10 cellular contexts compared by ENCODE assay signal in the genomic region with DNA sequence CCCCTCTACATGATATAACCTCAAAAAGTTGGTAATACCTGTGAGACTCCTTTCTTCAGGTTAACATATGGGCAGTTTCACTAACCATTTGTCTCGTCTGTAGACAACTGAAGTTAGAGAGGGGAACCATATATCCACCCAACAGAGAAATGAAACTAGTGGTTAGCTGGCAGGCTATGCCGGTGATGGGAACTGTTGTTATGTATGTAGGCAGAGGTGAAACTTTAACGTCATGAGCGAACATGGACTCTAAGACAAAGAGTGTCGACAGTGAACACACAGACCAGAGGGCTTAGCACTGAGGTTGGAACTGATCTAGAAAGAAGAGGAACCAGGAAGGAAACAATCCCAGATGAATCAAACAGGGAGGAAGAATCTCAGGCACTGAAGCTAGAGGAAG.
A peak's percentile ranks its signal among the peaks of the same experiment; 100 is the strongest.
DNase-seq lines count a peak whose midpoint lies in the region; ATAC-seq and TF ChIP-seq lines count a peak whose summit lies in the region.
"Had no signal": no experiment of that assay in that cellular context is flagged by ENCODE, and none has a peak within 500 bp of the region (broad histone marks: within the 10 kb centered on the region; RNA-seq: fewer than 3 reads in every experiment).

No MANE protein-coding gene starts in this region.

- DNase-seq in activated naive CD4-positive, alpha-beta T cell treated with Interleukin-2 at 50 U/mL for 16 hours, result peak; percentile 48
- no peak for DNase-seq in activated naive CD4-positive, alpha-beta T cell (lab: John Stamatoyannopoulos, UW)
- peak; percentile 37 for DNase-seq in OCI-LY7 (ENCODE audit: low spot score)
- peak in 1 of 2 donors; percentile 61 for DNase-seq in stimulated activated effector memory CD8-positive, alpha-beta T cell treated with anti-CD3 and anti-CD28 coated beads, Interleukin-12 subunit alpha, Interleukin-12 subunit beta, amount 100 ng/mL, for 72 hours (ENCODE audit: low spot score in 2 of 2)
- no peak for DNase-seq in kidney tubule cell (ENCODE audit: low spot score)
- DNase-seq in testis, result no peak
- DNase-seq in midbrain (lab: John Stamatoyannopoulos, UW), result no peak
- DNase-seq: AML-193 had no signal

- ATAC-seq in HG02852 (IDR thresholded peaks at IDR 0.05; ENCODE audit: unreplicated experiment), result peak; percentile 91
- ATAC-seq in stimulated activated effector memory CD8-positive, alpha-beta T cell treated with anti-CD3 and anti-CD28 coated beads, Interleukin-12 subunit alpha, Interleukin-12 subunit beta, amount 100 ng/mL, for 72 hours, result peak; percentile 93
- ATAC-seq: body of pancreas had no signal

- CTCF ChIA-PET in OCI-LY7 (lab: Charles Lee; ENCODE audit: unreplicated experiment), result no interaction called here

- H3K27me3 ChIP-seq in testis, result no peaks in the 10 kb centered on the region
- H3K27me3 ChIP-seq: body of pancreas had no signal

- H4K20me1 ChIP-seq in OCI-LY7 (ENCODE audit: insufficient read depth, low read length), result peaks cover 25% of the 10 kb centered on the region; the same call in 1 of the 2 replicates

- H3K4me2 ChIP-seq in OCI-LY7 (ENCODE audit: low read length), result peak overlapping the region; percentile 50

- peaks cover 40% of the 10 kb centered on the region for H3K4me1 ChIP-seq in OCI-LY7 (ENCODE audit: insufficient read depth, low read length, poor library complexity, severe bottlenecking)
- H3K4me1 ChIP-seq in testis, result peaks cover 8% of the 10 kb centered on the region
- H3K4me1 ChIP-seq: body of pancreas had no signal

- H2AFZ ChIP-seq in OCI-LY7 (ENCODE audit: low read length), result no peak overlapping the region

- peaks cover 40% of the 10 kb centered on the region for H3K36me3 Mint-ChIP-seq in stimulated activated effector memory CD8-positive, alpha-beta T cell treated with anti-CD3 and anti-CD28 coated beads, Interleukin-12 subunit alpha, Interleukin-12 subunit beta, amount 100 ng/mL, for 72 hours

- H3K36me3 ChIP-seq in OCI-LY7 (ENCODE audit: insufficient read depth, low read length) (peaks cover 90% of the 10 kb centered on the region), testis (ENCODE audit: low read depth, missing control alignments) (no peaks in the 10 kb centered on the region)

- intact Hi-C loops in OCI-LY7 (cut with micrococcal nuclease; ENCODE audit: unreplicated experiment) (no loop called here), testis (cut with DNase I; ENCODE audit: low total_unique reads) (no loop called here)

- H3K79me2 ChIP-seq in OCI-LY7 (ENCODE audit: insufficient read depth, low read depth, low read length), result peaks cover 100% of the 10 kb centered on the region

- peak overlapping the region; percentile 7 for H3K27ac ChIP-seq in OCI-LY7 (ENCODE audit: low read depth, low read length, poor library complexity, severe bottlenecking)
- no peak overlapping the region for H3K27ac ChIP-seq in testis

- 78 to 89% methylated on average over 5 of the region's 5 CpGs for WGBS in testis, 2 donors

- H3K27ac Mint-ChIP-seq in stimulated activated effector memory CD8-positive, alpha-beta T cell treated with anti-CD3 and anti-CD28 coated beads, Interleukin-12 subunit alpha, Interleukin-12 subunit beta, amount 100 ng/mL, for 72 hours, result peak overlapping the region; percentile 5

- POLR2A ChIA-PET in OCI-LY7 (lab: Charles Lee), result interaction anchor here (1.1 kb wide), 1 partner anchor 13 kb away, joined by 3 read pairs; no protein-coding TSS in a partner anchor

- no TSS peak for BruUV-seq in OCI-LY7 (replicated peaks; lab: Mats Ljungman, UMichigan)

- peak overlapping the region; percentile 18 for H3K4me3 ChIP-seq in OCI-LY7 (ENCODE audit: low read depth, low read length, poor library complexity, severe bottlenecking)
- no peak overlapping the region for H3K4me3 ChIP-seq in testis
- H3K4me3 ChIP-seq: body of pancreas had no signal

- peak overlapping the region; percentile 46 for H3K4me3 Mint-ChIP-seq in stimulated activated effector memory CD8-positive, alpha-beta T cell treated with anti-CD3 and anti-CD28 coated beads, Interleukin-12 subunit alpha, Interleukin-12 subunit beta, amount 100 ng/mL, for 72 hours

- no peaks in the 10 kb centered on the region for H3K9me2 ChIP-seq in OCI-LY7 (ENCODE audit: insufficient read depth, low read length)

- H3K9me3 Mint-ChIP-seq in stimulated activated effector memory CD8-positive, alpha-beta T cell treated with anti-CD3 and anti-CD28 coated beads, Interleukin-12 subunit alpha, Interleukin-12 subunit beta, amount 100 ng/mL, for 72 hours, result no peaks in the 10 kb centered on the region

- peaks cover 64% of the 10 kb centered on the region for H3K4me1 Mint-ChIP-seq in stimulated activated effector memory CD8-positive, alpha-beta T cell treated with anti-CD3 and anti-CD28 coated beads, Interleukin-12 subunit alpha, Interleukin-12 subunit beta, amount 100 ng/mL, for 72 hours

- no peak for TF ChIP-seq POLR2A in testis (IDR thresholded peaks at IDR 0.05)

- H3K9me3 ChIP-seq in OCI-LY7 (ENCODE audit: low read length) (peaks cover 13% of the 10 kb centered on the region; the same call in 1 of the 2 replicates), testis (no peaks in the 10 kb centered on the region)
- H3K9me3 ChIP-seq: body of pancreas had no signal

- TF ChIP-seq CTCF in OCI-LY7 (conservative IDR thresholded peaks at IDR 0.05; ENCODE audit: low read length), result no peak
- TF ChIP-seq CTCF in testis (IDR thresholded peaks at IDR 0.05), result no peak

Comparison
In these comparisons a context has a peak if more than half of its experiments do, and no peak if none do; other contexts are left out.
1. DNase-seq: peak in activated naive CD4-positive, alpha-beta T cell treated with Interleukin-2 at 50 U/mL for 16 hours (single experiment) and OCI-LY7 (single experiment); none in activated naive CD4-positive, alpha-beta T cell (0 of 4), kidney tubule cell (single experiment), testis (single experiment) and midbrain (single experiment).